Comparison of ENCODE assay signal across 8 cellular contexts in genomic region chr4:44760142-44760898, GRCh38. TPM values are rescaled to one million over a fixed set of nuclear protein-coding genes. Genes with fewer than 3 reads are reported as not detected.
DNase-seq lines count a peak whose midpoint lies in the region; ATAC-seq and FAIRE-seq lines count a peak whose summit lies in the region.

No MANE protein-coding gene starts in this region.

- H3K27ac Mint-ChIP-seq in activated naive CD4-positive, alpha-beta T cell treated with anti-CD3 and anti-CD28 coated beads for 36 hours = no peak overlapping the region

- no peak overlapping the region for H3K4me3 Mint-ChIP-seq in activated naive CD4-positive, alpha-beta T cell treated with anti-CD3 and anti-CD28 coated beads for 36 hours

- peak; percentile 78 for ATAC-seq in GM19452 (IDR thresholded peaks at IDR 0.05; ENCODE audit: unreplicated experiment)
- ATAC-seq in HG03565 (IDR thresholded peaks at IDR 0.05; ENCODE audit: unreplicated experiment) = peak; percentile 71

- peak; percentile 92 for FAIRE-seq in endometrium (lab: Jason Lieb, UNC)

- no peaks in the 10 kb centered on the region for H3K36me3 Mint-ChIP-seq in activated naive CD4-positive, alpha-beta T cell treated with anti-CD3 and anti-CD28 coated beads for 36 hours (ENCODE audit: low read depth)

- no peaks in the 10 kb centered on the region for H3K4me1 Mint-ChIP-seq in activated naive CD4-positive, alpha-beta T cell treated with anti-CD3 and anti-CD28 coated beads for 36 hours (ENCODE audit: low read depth)

- peaks cover 21% of the 10 kb centered on the region for H3K27me3 Mint-ChIP-seq in activated naive CD4-positive, alpha-beta T cell treated with anti-CD3 and anti-CD28 coated beads for 36 hours (ENCODE audit: low read depth)

- CTCF ChIA-PET in activated naive CD4-positive, alpha-beta T cell treated with anti-CD3 and anti-CD28 coated beads for 36 hours (lab: Charles Lee) = interaction anchor here (0.6 to 1.5 kb wide), 7 partner anchors 8 to 1354 kb away, joined by 3 to 4 read pairs (median 3); partner anchors contain the start of gene GUF1

- DNase-seq in D341Med (ENCODE audit: low spot score) (peak; percentile 32), OCI-M2 (lab: John Stamatoyannopoulos, UW; ENCODE audit: unreplicated experiment) (peak; percentile 16), myocyte (ENCODE audit: low read depth) (peak; percentile 45)
- DNase-seq in activated naive CD4-positive, alpha-beta T cell treated with anti-CD3 and anti-CD28 coated beads for 36 hours = no peak
- DNase-seq in stimulated activated CD4-positive, alpha-beta T cell treated with anti-CD3 and anti-CD28 coated beads, Interleukin-4, amount 100 ng/mL, for 24 hours = no peak

- H3K9me3 Mint-ChIP-seq in activated naive CD4-positive, alpha-beta T cell treated with anti-CD3 and anti-CD28 coated beads for 36 hours = no peaks in the 10 kb centered on the region

- intact Hi-C loops in activated naive CD4-positive, alpha-beta T cell treated with anti-CD3 and anti-CD28 coated beads for 36 hours (cut with micrococcal nuclease) = no loop called here

RNA-seq across cellular contexts. Expression of gene GNPDA2, which starts 34.0 kb away (rescaled TPM):
- 17.0 and 19.7 TPM in 2 replicates for total RNA-seq in myocyte
- polyA plus RNA-seq in myocyte (2012) = 13.0 TPM
- total RNA-seq in activated naive CD4-positive, alpha-beta T cell treated with anti-CD3 and anti-CD28 coated beads for 36 hours = 10 to 100 TPM; 14.2 TPM

Comparison
In these comparisons a context has a peak if more than half of its experiments do, and no peak if none do; other contexts are left out.
1. DNase-seq: peak in D341Med (single experiment), OCI-M2 (single experiment) and myocyte (single experiment); none in activated naive CD4-positive, alpha-beta T cell treated with anti-CD3 and anti-CD28 coated beads for 36 hours (single experiment) and stimulated activated CD4-positive, alpha-beta T cell treated with anti-CD3 and anti-CD28 coated beads, Interleukin-4, amount 100 ng/mL, for 24 hours (single experiment).